Comparison of ENCODE assay signal across 2 cellular contexts in genomic region chr16:67216612-67217490, GRCh38.
TF ChIP-seq lines count a peak whose summit lies in the region.

No MANE protein-coding gene starts in this region.

TF ChIP-seq in liver, 16 proteins besides CTCF, POLR2A, EP300 and RAD21:
- TF ChIP-seq FOXA1 (IDR thresholded peaks at IDR 0.05) (no peak), NR2F2 (IDR thresholded peaks at IDR 0.05) (peak; percentile 60)
TF ChIP-seq in liver: peak in this region for 1.

TF ChIP-seq in HepG2, 621 proteins besides CTCF, POLR2A, EP300 and RAD21:
- TF ChIP-seq NFE2L1 (CRISPR knock-in tag; IDR thresholded peaks at IDR 0.05; ENCODE audit: borderline replicate concordance): no peak
- no peak for TF ChIP-seq DPF2 (CRISPR knock-in tag; IDR thresholded peaks at IDR 0.05; ENCODE audit: borderline replicate concordance, low read depth)
- no peak for TF ChIP-seq DRAP1 (CRISPR knock-in tag; IDR thresholded peaks at IDR 0.05)
- no peak for TF ChIP-seq NFAT5 (CRISPR knock-in tag; IDR thresholded peaks at IDR 0.05)
